In genomic region chr4:53800741-53801140, GRCh38 we compare ENCODE assay signal across 16 cellular contexts.
A peak's percentile ranks its signal among the peaks of the same experiment; 100 is the strongest.
DNase-seq lines count a peak whose midpoint lies in the region; ATAC-seq lines count a peak whose summit lies in the region.
"Had no signal": no experiment of that assay in that cellular context is flagged by ENCODE, and none has a peak within 500 bp of the region (broad histone marks: within the 10 kb centered on the region; RNA-seq: fewer than 3 reads in every experiment).

No MANE protein-coding gene starts in this region.

- H3K27me3 Mint-ChIP-seq in activated T-cell treated with anti-CD3 and anti-CD28 coated beads, Interleukin-2, amount 50 U/mL, for 4 hours (ENCODE audit: low read depth): peaks cover 2% of the 10 kb centered on the region

- no peak overlapping the region for H3K4me3 Mint-ChIP-seq in activated T-cell treated with anti-CD3 and anti-CD28 coated beads, Interleukin-2, amount 50 U/mL, for 4 hours
- H3K4me3 Mint-ChIP-seq: CD4-positive, alpha-beta T cell; H9 had no signal

- H3K9me3 ChIP-seq in GM23248 (ENCODE audit: low read depth) (no peaks in the 10 kb centered on the region), trophoblast cell (ENCODE audit: insufficient read depth, low read depth, low read length) (no peaks in the 10 kb centered on the region)
- H3K9me3 ChIP-seq: A549, Caco-2 had no signal

- H2AK5ac ChIP-seq in trophoblast cell (ENCODE audit: low read length): no peak overlapping the region

- H3K9ac ChIP-seq in GM23248: no peak overlapping the region
- no peak overlapping the region for H3K9ac ChIP-seq in trophoblast cell (ENCODE audit: low read length)

- no peak overlapping the region for H2BK12ac ChIP-seq in trophoblast cell (ENCODE audit: low read length)

- H2AFZ ChIP-seq in GM23248: no peak overlapping the region
- H2AFZ ChIP-seq in trophoblast cell (ENCODE audit: insufficient read depth, low read length, poor library complexity): no peak overlapping the region

- no peak overlapping the region for H4K91ac ChIP-seq in trophoblast cell (ENCODE audit: low read depth, low read length)

- H3K79me2 ChIP-seq in GM23248 (ENCODE audit: insufficient read depth): no peaks in the 10 kb centered on the region
- no peaks in the 10 kb centered on the region for H3K79me2 ChIP-seq in trophoblast cell (ENCODE audit: control insufficient read depth, insufficient read depth, low read length, poor library complexity)

- no peak overlapping the region for H3K14ac ChIP-seq in trophoblast cell (ENCODE audit: low read length)

- H3F3A ChIP-seq in GM23248 (ENCODE audit: insufficient read depth): no peaks in the 10 kb centered on the region

- H3K9me3 Mint-ChIP-seq in activated T-cell treated with anti-CD3 and anti-CD28 coated beads, Interleukin-2, amount 50 U/mL, for 4 hours: no peaks in the 10 kb centered on the region
- H3K9me3 Mint-ChIP-seq: CD4-positive, alpha-beta T cell; H9 had no signal

- no peaks in the 10 kb centered on the region for H3K4me1 Mint-ChIP-seq in activated T-cell treated with anti-CD3 and anti-CD28 coated beads, Interleukin-2, amount 50 U/mL, for 4 hours (ENCODE audit: low read depth)

- DNase-seq in GM23248: peak; percentile 26
- DNase-seq in amniotic epithelial cell (ENCODE audit: low read depth): peak; percentile 89
- peak; percentile 23 for DNase-seq in fibroblast of peridontal ligament (ENCODE audit: extremely low read depth)
- DNase-seq in trophoblast cell: peak; percentile 30 to 78
- DNase-seq in RKO (ENCODE audit: low spot score): no peak
- DNase-seq in activated T-cell treated with anti-CD3 and anti-CD28 coated beads, Interleukin-2, amount 50 U/mL, for 4 hours: no peak
- DNase-seq in stimulated activated CD4-positive, alpha-beta T cell treated with anti-CD3 and anti-CD28 coated beads, Interleukin-12 subunit alpha, Interleukin-12 subunit beta, amount 100 ng/mL, for 4 hours: no peak
- DNase-seq: AML-193; Caco-2; CD4-positive, alpha-beta T cell; GDM1; H9 had no signal

- in situ Hi-C loops in GM23248 (cut with MboI): no loop called here

- no peak overlapping the region for H2BK5ac ChIP-seq in trophoblast cell (ENCODE audit: low read depth, low read length, poor library complexity)

- no peak overlapping the region for H3K4ac ChIP-seq in trophoblast cell (ENCODE audit: low read depth, low read length)

- H3K23ac ChIP-seq in trophoblast cell (ENCODE audit: low read length): no peak overlapping the region

- no peak overlapping the region for H4K8ac ChIP-seq in trophoblast cell (ENCODE audit: low read depth, low read length)

- no peaks in the 10 kb centered on the region for H3K27me3 ChIP-seq in GM23248 (replicated peaks; ENCODE audit: insufficient read depth)
- no peaks in the 10 kb centered on the region for H3K27me3 ChIP-seq in trophoblast cell (ENCODE audit: insufficient read depth, low read length)

- H3K4me1 ChIP-seq in GM23248 (ENCODE audit: insufficient read depth) (no peaks in the 10 kb centered on the region), trophoblast cell (ENCODE audit: control insufficient read depth in 1 of 2, insufficient read depth in 2 of 2, low read length in 2 of 2) (no peaks in the 10 kb centered on the region)
- H3K4me1 ChIP-seq: A549 had no signal

- H3K27ac ChIP-seq in GM23248: no peak overlapping the region
- no peak overlapping the region for H3K27ac ChIP-seq in trophoblast cell (ENCODE audit: low read depth, low read length)
- H3K27ac ChIP-seq: 22Rv1, A549, C4-2B had no signal

- no peak overlapping the region for H2BK120ac ChIP-seq in trophoblast cell (ENCODE audit: insufficient read depth, low read length, poor library complexity)

- H4K12ac ChIP-seq in trophoblast cell (ENCODE audit: low read depth, low read length): no peak overlapping the region

- no peaks in the 10 kb centered on the region for H3K9me2 ChIP-seq in GM23248 (ENCODE audit: insufficient read depth)

- no peaks in the 10 kb centered on the region for H3K79me1 ChIP-seq in trophoblast cell (ENCODE audit: low read length)

- WGBS in GM23248 (ENCODE audit: low coverage in 1 of 2, low lambda C conversion rate in 2 of 2, missing lambda C conversion rate in 2 of 2), 2 experiments: 79 to 81% methylated on average over 3 of the region's 3 CpGs
- no CpG with 5 or more reads among the region's 3 CpGs for WGBS in trophoblast cell (ENCODE audit: extremely low coverage, insufficient coverage, insufficient read length)

- H3K4me2 ChIP-seq in GM23248 (ENCODE audit: unreplicated experiment) (no peak overlapping the region), trophoblast cell (ENCODE audit: low read length) (no peak overlapping the region)
- H3K4me2 ChIP-seq: A549 had no signal

- H3K4me3 ChIP-seq in GM23248 (no peak overlapping the region), trophoblast cell (ENCODE audit: low read depth, low read length) (no peak overlapping the region)
- H3K4me3 ChIP-seq: A549 had no signal

- H3K36me3 ChIP-seq in GM23248 (ENCODE audit: low read depth) (no peaks in the 10 kb centered on the region), trophoblast cell (ENCODE audit: control insufficient read depth in 1 of 2, insufficient read depth in 2 of 2, low read length in 2 of 2) (no peaks in the 10 kb centered on the region)

- no peak for ATAC-seq in activated T-cell treated with anti-CD3 and anti-CD28 coated beads, Interleukin-2, amount 50 U/mL, for 4 hours
- ATAC-seq: A549, HepG2 had no signal

- no peaks in the 10 kb centered on the region for H3K36me3 Mint-ChIP-seq in activated T-cell treated with anti-CD3 and anti-CD28 coated beads, Interleukin-2, amount 50 U/mL, for 4 hours (ENCODE audit: insufficient read depth)

- H4K20me1 ChIP-seq in GM23248 (ENCODE audit: insufficient read depth): no peaks in the 10 kb centered on the region

- H3K18ac ChIP-seq in trophoblast cell (ENCODE audit: low read length): no peak overlapping the region

Comparison
In these comparisons a context has a peak if more than half of its experiments do, and no peak if none do; other contexts are left out.
1. DNase-seq: peak in GM23248 (single experiment), amniotic epithelial cell (single experiment), fibroblast of peridontal ligament (single experiment) and trophoblast cell (2 of 2); none in RKO (single experiment), activated T-cell treated with anti-CD3 and anti-CD28 coated beads, Interleukin-2, amount 50 U/mL, for 4 hours (single experiment) and stimulated activated CD4-positive, alpha-beta T cell treated with anti-CD3 and anti-CD28 coated beads, Interleukin-12 subunit alpha, Interleukin-12 subunit beta, amount 100 ng/mL, for 4 hours (single experiment).